In genomic region chr1:234582626-234583354, GRCh38 we compare ENCODE assay signal across 19 cellular contexts. TPM values are rescaled to one million over a fixed set of nuclear protein-coding genes. Genes with fewer than 3 reads are reported as not detected.
DNase-seq lines count a peak whose midpoint lies in the region; ATAC-seq, FAIRE-seq and TF ChIP-seq lines count a peak whose summit lies in the region.
"Had no signal": no experiment of that assay in that cellular context is flagged by ENCODE, and none has a peak within 500 bp of the region (broad histone marks: within the 10 kb centered on the region; RNA-seq: fewer than 3 reads in every experiment).

No MANE protein-coding gene starts in this region.

- POLR2A ChIA-PET in HepG2 (lab: Yijun Ruan, JAX): no interaction called here

- ATAC-seq in HepG2 (no peak), psoas muscle (peak; percentile 58 to 76 (median 64)), esophagus mucosa (no peak), GM18868 (IDR thresholded peaks at IDR 0.05; ENCODE audit: unreplicated experiment) (no peak)
- ATAC-seq: activated T-helper 17 cell treated with anti-CD3 and anti-CD28 coated beads, Interleukin-2, amount 50 U/mL, for 72 hours; foreskin keratinocyte; mucosa of descending colon had no signal

- H3K36me3 ChIP-seq in liver (ENCODE audit: control insufficient read depth in 4 of 4, insufficient read depth in 3 of 4, low read depth in 1 of 4, low read length in 3 of 4) (no peaks in the 10 kb centered on the region), HepG2 (replicated peaks in 1 of 2; ENCODE audit: control insufficient read depth in 1 of 2, insufficient read depth in 2 of 2, low read length in 2 of 2) (no peaks in the 10 kb centered on the region), left ventricle myocardium inferior (no peaks in the 10 kb centered on the region), psoas muscle (ENCODE audit: insufficient read depth in 1 of 2, low read depth in 1 of 2) (no peaks in the 10 kb centered on the region)

- no TSS peak for BruUV-seq in HepG2 (replicated peaks; lab: Mats Ljungman, UMichigan)

- TF ChIP-seq RAD21 in liver (IDR thresholded peaks at IDR 0.05) (no peak), HepG2 (CRISPR knock-in tag; IDR thresholded peaks at IDR 0.05) (no peak)

- WGBS in liver: 86% methylated on average over 10 of the region's 10 CpGs
- WGBS in HepG2 (ENCODE audit: low lambda C conversion rate): 67% methylated on average over 10 of the region's 10 CpGs
- 17 to 31% (median 28%) methylated on average over 10 of the region's 10 CpGs for WGBS in psoas muscle, 3 donors

- in situ Hi-C loops in HepG2 (cut with HindIII; ENCODE audit: extremely low pct_ligation_motif_present, low pct_unique_long_range_greater_than_20kb): no loop called here
- in situ Hi-C loops in G401 (cut with HindIII; ENCODE audit: low sequenced_read_pairs): no loop called here

- H3K4me3 ChIP-seq in liver (ENCODE audit: low read depth in 1 of 3, low read length in 3 of 3): no peak overlapping the region
- no peak overlapping the region for H3K4me3 ChIP-seq in HepG2 (replicated peaks in 1 of 3; ENCODE audit: insufficient read depth in 1 of 3, low read depth in 2 of 3, low read length in 3 of 3)
- no peak overlapping the region for H3K4me3 ChIP-seq in left ventricle myocardium inferior
- H3K4me3 ChIP-seq in psoas muscle: peak overlapping the region; percentile 34
- H3K4me3 ChIP-seq: mucosa of descending colon had no signal

- no peak overlapping the region for H3K4me2 ChIP-seq in HepG2 (ENCODE audit: low read depth, low read length)

- H3K27ac ChIP-seq in liver (ENCODE audit: low read depth in 1 of 2, low read length in 2 of 2) (peak overlapping the region; percentile 79 to 88), HepG2 (ENCODE audit: extremely low read length, insufficient read depth, low read length) (no peak overlapping the region), left ventricle myocardium inferior (replicated peaks) (peak overlapping the region; percentile 91), psoas muscle (peak overlapping the region; percentile 97)
- H3K27ac ChIP-seq: foreskin keratinocyte had no signal

- TF ChIP-seq CTCF in liver (IDR thresholded peaks at IDR 0.05; ENCODE audit: low read depth, low read length, missing input control) (no peak), HepG2 (CRISPR knock-in tag; IDR thresholded peaks at IDR 0.05) (no peak), left ventricle myocardium inferior (IDR thresholded peaks at IDR 0.05; ENCODE audit: borderline replicate concordance) (no peak), psoas muscle (IDR thresholded peaks at IDR 0.05) (no peak)

- H4K20me1 ChIP-seq in HepG2 (ENCODE audit: insufficient read depth, low read length): no peaks in the 10 kb centered on the region

- H3K27me3 ChIP-seq in liver (ENCODE audit: control insufficient read depth in 4 of 4, insufficient read depth in 4 of 4, low read length in 3 of 4) (no peaks in the 10 kb centered on the region), HepG2 (ENCODE audit: control insufficient read depth in 1 of 2, insufficient read depth in 2 of 2, low read length in 2 of 2) (peaks cover 3 to 5% of the 10 kb centered on the region in 2 experiments; a peak in 2 of 5 replicates), left ventricle myocardium inferior (ENCODE audit: low read depth) (no peaks in the 10 kb centered on the region), psoas muscle (ENCODE audit: insufficient read depth in 3 of 3, low read length in 2 of 3) (no peaks in the 10 kb centered on the region)
- H3K27me3 ChIP-seq: foreskin keratinocyte had no signal

- intact Hi-C loops in HepG2 (cut with micrococcal nuclease; ENCODE audit: unreplicated experiment) (no loop called here), left ventricle myocardium inferior (cut with micrococcal nuclease) (no loop called here), psoas muscle (cut with DNase I) (loop anchor here (2.0 kb wide), 2 partner anchors 42 to 50 kb away; no protein-coding TSS in a partner anchor)

- H3K4me1 ChIP-seq in liver (ENCODE audit: control insufficient read depth in 4 of 4, insufficient read depth in 4 of 4, low read length in 3 of 4) (peaks cover 0 to 32% (median 19%) of the 10 kb centered on the region in 4 donors), HepG2 (ENCODE audit: insufficient read depth, low read length) (peaks cover 23% of the 10 kb centered on the region), left ventricle myocardium inferior (peaks cover 57% of the 10 kb centered on the region), psoas muscle (peaks cover 51% of the 10 kb centered on the region)

- TF ChIP-seq EP300 in HepG2 (IDR thresholded peaks at IDR 0.05; ENCODE audit: low read depth in 2 of 2, low read length in 2 of 2) (no peak), HepG2 (CRISPR knock-in tag; IDR thresholded peaks at IDR 0.05; ENCODE audit: borderline replicate concordance) (no peak)

- no peak for TF ChIP-seq POLR2A in HepG2 (IDR thresholded peaks at IDR 0.05; ENCODE audit: insufficient read depth in 1 of 2, low read depth in 2 of 2, low read length in 2 of 2)

- DNase-seq in HepG2 (ENCODE audit: low spot score) (no peak), left ventricle myocardium inferior (no peak), psoas muscle (peak; percentile 32 to 75), G401 (ENCODE audit: low spot score) (no peak), HPDE6-E6E7 (ENCODE audit: extremely low spot score) (no peak)
- DNase-seq: activated CD4-positive, alpha-beta memory T cell treated with anti-CD3 and anti-CD28 coated beads for 36 hours; effector CD4-positive, alpha-beta T cell; foreskin keratinocyte; immature natural killer cell; mucosa of descending colon; NCI-H1105; NCI-H345; stimulated activated CD4-positive, alpha-beta T cell treated with anti-CD3 and anti-CD28 coated beads, Interleukin-4, amount 100 ng/mL, for 1 hour had no signal

- no peak overlapping the region for H2AFZ ChIP-seq in HepG2 (ENCODE audit: low read length)

- H3K9me3 ChIP-seq in liver (ENCODE audit: control insufficient read depth in 4 of 4, low read length in 3 of 4) (no peaks in the 10 kb centered on the region), HepG2 (ENCODE audit: low read length) (no peaks in the 10 kb centered on the region), left ventricle myocardium inferior (replicated peaks) (no peaks in the 10 kb centered on the region), psoas muscle (no peaks in the 10 kb centered on the region)
- H3K9me3 ChIP-seq: mucosa of descending colon had no signal

- no peaks in the 10 kb centered on the region for H3K79me2 ChIP-seq in HepG2 (ENCODE audit: insufficient read depth, low read length)

- H3K9ac ChIP-seq in liver (ENCODE audit: low read depth in 1 of 2, low read length in 2 of 2) (peak overlapping the region in 1 of 2 donors; percentile 64), HepG2 (ENCODE audit: insufficient read depth, low read depth, low read length) (no peak overlapping the region)

- CTCF ChIA-PET in HepG2 (lab: Yijun Ruan, JAX; ENCODE audit: low intra/inter-chr PET ratio, low total read pairs): no interaction called here

- no peak for FAIRE-seq in HepG2 (lab: Jason Lieb, UNC)
- FAIRE-seq: GM19239, TTC549 had no signal

TF ChIP-seq in HepG2, 621 proteins besides CTCF, POLR2A, EP300 and RAD21 (continues in another document):
- TF ChIP-seq ZNF20 (CRISPR knock-in tag; IDR thresholded peaks at IDR 0.05): no peak
- no peak for TF ChIP-seq ZNF816 (CRISPR knock-in tag; IDR thresholded peaks at IDR 0.05; ENCODE audit: borderline replicate concordance)

RNA-seq across cellular contexts. Expression of gene IRF2BP2, which starts 27.2 kb away (rescaled TPM):
- total RNA-seq in liver (10 to 100 TPM; 31.5 to 48.2 TPM), HepG2 (2016; rRNA removed; fragmentation: Illumina TruSeq; extraction: Trizol) (127 and 147 TPM in 2 replicates), left ventricle myocardium inferior (126 TPM), psoas muscle (100 to 1,000 TPM in 1 of 4 donors, 10 to 100 TPM in 3; 73.4 to 116 (median 87.8) TPM), esophagus mucosa (78.2 TPM)
- polyA plus RNA-seq in liver (10 to 100 TPM; 22.2 to 39.3 TPM), HepG2 (2011; rRNA removed) (140 and 180 TPM in 2 replicates), psoas muscle (10 to 100 TPM; 53.6 to 63.6 (median 56.4) TPM)
- total RNA-seq in HepG2 (2016; cell fraction: cytosol; rRNA removed; fragmentation: Illumina TruSeq; extraction: Trizol; ENCODE audit: low read depth): 25.1 and 26.8 TPM in 2 replicates
- total RNA-seq in HepG2 (2016; cell fraction: insoluble cytoplasmic fraction; rRNA removed; fragmentation: Illumina TruSeq; extraction: Trizol): 104 and 154 TPM in 2 replicates
- total RNA-seq in HepG2 (2016; cell fraction: membrane; rRNA removed; fragmentation: Illumina TruSeq; extraction: Trizol): 85.2 and 85.5 TPM in 2 replicates
- total RNA-seq in HepG2 (2016; cell fraction: nucleus; rRNA removed; fragmentation: Illumina TruSeq; extraction: Trizol): 132 and 141 TPM in 2 replicates
- polyA plus RNA-seq in HepG2 (2011; cell fraction: cytosol; rRNA removed): 82.1 and 111 TPM in 2 replicates
- 491 and 557 TPM in 2 replicates for polyA plus RNA-seq in HepG2 (2011; cell fraction: nucleus; rRNA removed)
- 136 and 153 TPM in 2 replicates for polyA plus RNA-seq in HepG2 (2012)
- polyA plus RNA-seq in HepG2 (2016; cell fraction: cytosol; fragmentation: Illumina TruSeq; extraction: Trizol; ENCODE audit: low read depth): 22.4 and 23.1 TPM in 2 replicates
- polyA plus RNA-seq in HepG2 (2016; cell fraction: insoluble cytoplasmic fraction; fragmentation: Illumina TruSeq; extraction: Trizol; ENCODE audit: low read depth): 127 and 168 TPM in 2 replicates
- polyA plus RNA-seq in HepG2 (2016; cell fraction: membrane; fragmentation: Illumina TruSeq; extraction: Trizol; ENCODE audit: low read depth): 58.5 and 65.6 TPM in 2 replicates
- 293 and 322 TPM in 2 replicates for polyA plus RNA-seq in HepG2 (2016; cell fraction: nucleus; fragmentation: Illumina TruSeq; extraction: Trizol; ENCODE audit: insufficient read depth, low read depth)
- polyA minus RNA-seq in HepG2 (2011; rRNA and poly(A)+ RNA removed; ENCODE audit: low replicate concordance): 43.4 and 196 TPM in 2 replicates
- 155 and 170 TPM in 2 replicates for polyA minus RNA-seq in HepG2 (2011; cell fraction: cytosol; rRNA and poly(A)+ RNA removed)
- polyA minus RNA-seq in HepG2 (2011; cell fraction: nucleus; rRNA and poly(A)+ RNA removed): 115 and 118 TPM in 2 replicates
- 41.1 and 44.7 TPM in 2 replicates for total RNA-seq in G401 (2014; rRNA removed; shearing (Covaris generic))

Comparison
In these comparisons a context has a peak if more than half of its experiments do, and no peak if none do; other contexts are left out.
1. ATAC-seq: peak in psoas muscle (4 of 4); none in HepG2 (single experiment), esophagus mucosa (single experiment) and GM18868 (single experiment).
2. DNase-seq: peak in psoas muscle (2 of 2); none in HepG2 (single experiment), left ventricle myocardium inferior (single experiment), G401 (single experiment) and HPDE6-E6E7 (single experiment).
3. intact Hi-C loops: an anchor here in psoas muscle (2.0 kb wide); none called in HepG2 and left ventricle myocardium inferior.